In genomic region chr20:8400461-8400860, GRCh38 we compare ENCODE assay signal across 14 cellular contexts.
DNase-seq lines count a peak whose midpoint lies in the region; ATAC-seq and TF ChIP-seq lines count a peak whose summit lies in the region.
"Had no signal": no experiment of that assay in that cellular context is flagged by ENCODE, and none has a peak within 500 bp of the region (broad histone marks: within the 10 kb centered on the region; RNA-seq: fewer than 3 reads in every experiment).

No MANE protein-coding gene starts in this region.

- H3K36me3 Mint-ChIP-seq in natural killer cell treated with Interleukin-12 subunit alpha and Interleukin-12 subunit beta and Interleukin-15 and Interleukin-18, amount 100 ng/mL, for 72 hours: no peaks in the 10 kb centered on the region
- no peaks in the 10 kb centered on the region for H3K36me3 Mint-ChIP-seq in activated T-cell treated with anti-CD3 and anti-CD28 coated beads, Interleukin-2, amount 50 U/mL, for 4 hours (ENCODE audit: insufficient read depth)

- peak overlapping the region; percentile 19 for H3K4me2 ChIP-seq in OCI-LY3 (ENCODE audit: low read length)

- peaks cover 27 to 42% of the 10 kb centered on the region in 2 donors for H3K4me1 Mint-ChIP-seq in natural killer cell treated with Interleukin-12 subunit alpha and Interleukin-12 subunit beta and Interleukin-15 and Interleukin-18, amount 100 ng/mL, for 72 hours (ENCODE audit: low read depth in 2 of 2)
- peaks cover 5% of the 10 kb centered on the region for H3K4me1 Mint-ChIP-seq in activated T-cell treated with anti-CD3 and anti-CD28 coated beads, Interleukin-2, amount 50 U/mL, for 4 hours (ENCODE audit: low read depth)

- H3K9me3 ChIP-seq in OCI-LY3 (ENCODE audit: insufficient read depth, low read length) (no peaks in the 10 kb centered on the region), suprapubic skin (no peaks in the 10 kb centered on the region)
- H3K9me3 ChIP-seq: HAP-1 had no signal

- H4K20me1 ChIP-seq in OCI-LY3 (ENCODE audit: insufficient read depth, low read length): no peaks in the 10 kb centered on the region

- no peaks in the 10 kb centered on the region for H3K79me2 ChIP-seq in OCI-LY3 (ENCODE audit: low read length)

- H3K4me3 Mint-ChIP-seq in natural killer cell treated with Interleukin-12 subunit alpha and Interleukin-12 subunit beta and Interleukin-15 and Interleukin-18, amount 100 ng/mL, for 72 hours: no peak overlapping the region
- no peak overlapping the region for H3K4me3 Mint-ChIP-seq in activated T-cell treated with anti-CD3 and anti-CD28 coated beads, Interleukin-2, amount 50 U/mL, for 4 hours
- H3K4me3 Mint-ChIP-seq: T-helper 1 cell treated with Interleukin-12 subunit alpha and Interleukin-12 subunit beta and Interleukin-4 antibody, amounts not matched to agents 30 μg/mL and 1 μg/mL, for 36 hours had no signal

- H3K9ac ChIP-seq in OCI-LY3 (ENCODE audit: low read length): no peak overlapping the region

- H3K27ac Mint-ChIP-seq in natural killer cell treated with Interleukin-12 subunit alpha and Interleukin-12 subunit beta and Interleukin-15 and Interleukin-18, amount 100 ng/mL, for 72 hours: peak overlapping the region; percentile 77 to 81

- H3K27me3 Mint-ChIP-seq in natural killer cell treated with Interleukin-12 subunit alpha and Interleukin-12 subunit beta and Interleukin-15 and Interleukin-18, amount 100 ng/mL, for 72 hours: no peaks in the 10 kb centered on the region
- H3K27me3 Mint-ChIP-seq in activated T-cell treated with anti-CD3 and anti-CD28 coated beads, Interleukin-2, amount 50 U/mL, for 4 hours (ENCODE audit: low read depth): no peaks in the 10 kb centered on the region

- no peak for TF ChIP-seq CTCF in HL-60 (IDR thresholded peaks at IDR 0.05; ENCODE audit: insufficient read depth, low read length)
- TF ChIP-seq CTCF in OCI-LY3 (IDR thresholded peaks at IDR 0.05; ENCODE audit: low read depth, low read length): no peak
- TF ChIP-seq CTCF in suprapubic skin (IDR thresholded peaks at IDR 0.05): no peak

- TF ChIP-seq POLR2A in suprapubic skin (IDR thresholded peaks at IDR 0.05): no peak

- H3K9me3 Mint-ChIP-seq in natural killer cell treated with Interleukin-12 subunit alpha and Interleukin-12 subunit beta and Interleukin-15 and Interleukin-18, amount 100 ng/mL, for 72 hours: no peaks in the 10 kb centered on the region
- H3K9me3 Mint-ChIP-seq in activated T-cell treated with anti-CD3 and anti-CD28 coated beads, Interleukin-2, amount 50 U/mL, for 4 hours: no peaks in the 10 kb centered on the region
- H3K9me3 Mint-ChIP-seq: T-helper 1 cell treated with Interleukin-12 subunit alpha and Interleukin-12 subunit beta and Interleukin-4 antibody, amounts not matched to agents 30 μg/mL and 1 μg/mL, for 36 hours had no signal

- H2AFZ ChIP-seq in OCI-LY3 (ENCODE audit: low read depth, low read length): no peak overlapping the region

- H3K4me3 ChIP-seq in HL-60 (replicated peaks; ENCODE audit: insufficient read depth, low read length) (no peak overlapping the region), OCI-LY3 (ENCODE audit: low read length) (no peak overlapping the region), suprapubic skin (no peak overlapping the region)
- H3K4me3 ChIP-seq: HAP-1 had no signal

- peaks cover 28% of the 10 kb centered on the region for H3K4me1 ChIP-seq in OCI-LY3 (ENCODE audit: low read length)
- H3K4me1 ChIP-seq in suprapubic skin: peaks cover 3% of the 10 kb centered on the region
- H3K4me1 ChIP-seq: HAP-1 had no signal

- H3K27me3 ChIP-seq in HL-60 (ENCODE audit: insufficient read depth, poor library complexity, severe bottlenecking) (no peaks in the 10 kb centered on the region), OCI-LY3 (ENCODE audit: low read depth, low read length) (no peaks in the 10 kb centered on the region), suprapubic skin (no peaks in the 10 kb centered on the region)

- no peak for ATAC-seq in natural killer cell treated with Interleukin-12 subunit alpha and Interleukin-12 subunit beta and Interleukin-15 and Interleukin-18, amount 100 ng/mL, for 72 hours
- ATAC-seq in activated T-cell treated with anti-CD3 and anti-CD28 coated beads, Interleukin-2, amount 50 U/mL, for 4 hours: no peak
- ATAC-seq: PC-3 had no signal

- intact Hi-C loops in head of caudate nucleus (cut with DNase I): no loop called here

- H3K27ac ChIP-seq in HL-60 (replicated peaks) (peak overlapping the region; percentile 34), OCI-LY3 (ENCODE audit: low read length) (no peak overlapping the region), suprapubic skin (no peak overlapping the region)

- peak; percentile 56 for DNase-seq in CD1c-positive myeloid dendritic cell (ENCODE audit: extremely low spot score)
- DNase-seq in HL-60 (ENCODE audit: low read depth in 1 of 2, low spot score in 1 of 2): no peak
- DNase-seq in natural killer cell treated with Interleukin-12 subunit alpha and Interleukin-12 subunit beta and Interleukin-15 and Interleukin-18, amount 100 ng/mL, for 72 hours (ENCODE audit: low spot score): no peak
- no peak for DNase-seq in activated T-cell treated with anti-CD3 and anti-CD28 coated beads, Interleukin-2, amount 50 U/mL, for 4 hours
- no peak for DNase-seq in head of caudate nucleus
- DNase-seq in suprapubic skin (ENCODE audit: low spot score in 2 of 2): no peak
- DNase-seq: C1 segment of cervical spinal cord, COR-L47, NCI-H2081, NCI-H524, PC-3 had no signal

- 53% methylated on average over 3 of the region's 3 CpGs for WGBS in suprapubic skin

- no peak for TF ChIP-seq EP300 in suprapubic skin (IDR thresholded peaks at IDR 0.05)

- H3K36me3 ChIP-seq in OCI-LY3 (replicated peaks; ENCODE audit: low read depth, low read length): no peaks in the 10 kb centered on the region
- H3K36me3 ChIP-seq in suprapubic skin: no peaks in the 10 kb centered on the region
- H3K36me3 ChIP-seq: HAP-1 had no signal
